ENCODE assay signal across 1 cellular context in genomic region chr5:60802216-60802615, GRCh38.
TF ChIP-seq lines count a peak whose summit lies in the region.

No MANE protein-coding gene starts in this region.

TF ChIP-seq in K562, 482 proteins besides CTCF, POLR2A, EP300 and RAD21:
- TF ChIP-seq, protein P1, sequence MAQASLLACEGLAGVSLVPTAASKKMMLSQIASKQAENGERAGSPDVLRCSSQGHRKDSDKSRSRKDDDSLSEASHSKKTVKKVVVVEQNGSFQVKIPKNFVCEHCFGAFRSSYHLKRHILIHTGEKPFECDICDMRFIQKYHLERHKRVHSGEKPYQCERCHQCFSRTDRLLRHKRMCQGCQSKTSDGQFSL (CRISPR knock-in tag; IDR thresholded peaks at IDR 0.05), result no peak
- TF ChIP-seq, protein P1 (tag; IDR thresholded peaks at IDR 0.05), result no peak
- TF ChIP-seq TCFL5 (CRISPR knock-in tag; conservative IDR thresholded peaks at IDR 0.05) (no peak), SP1 (CRISPR knock-in tag; IDR thresholded peaks at IDR 0.05) (no peak), HMGN3 (IDR thresholded peaks at IDR 0.05; ENCODE audit: borderline replicate concordance, extremely low read depth, insufficient read length, low read depth, low read length) (no peak), WHSC1 (IDR thresholded peaks at IDR 0.05; ENCODE audit: low read length) (no peak), ZNF695 (CRISPR knock-in tag; IDR thresholded peaks at IDR 0.05) (no peak), NR2C1 (IDR thresholded peaks at IDR 0.05) (no peak), NR2C1 (tag; IDR thresholded peaks at IDR 0.05) (peak; percentile 28; the same call in 1 of the 2 replicates), GTF2F1 (IDR thresholded peaks at IDR 0.05; ENCODE audit: low read depth, low read length) (no peak), ARID1B (IDR thresholded peaks at IDR 0.05) (no peak), MEIS2 (IDR thresholded peaks at IDR 0.05; ENCODE audit: partially characterized antibody) (peak; percentile 77), ZNF444 (CRISPR knock-in tag; IDR thresholded peaks at IDR 0.05) (no peak), ZNF316 (IDR thresholded peaks at IDR 0.05) (no peak), XRCC4 (IDR thresholded peaks at IDR 0.05; ENCODE audit: extremely low read depth, insufficient read depth, insufficient read length) (no peak), BRF1 (IDR thresholded peaks at IDR 0.05; ENCODE audit: borderline replicate concordance, extremely low read depth, insufficient read length) (no peak), RNF2 (IDR thresholded peaks at IDR 0.05) (no peak), SMAD2 (IDR thresholded peaks at IDR 0.05; ENCODE audit: low read depth, low read length) (no peak)
- TF ChIP-seq, protein P2, sequence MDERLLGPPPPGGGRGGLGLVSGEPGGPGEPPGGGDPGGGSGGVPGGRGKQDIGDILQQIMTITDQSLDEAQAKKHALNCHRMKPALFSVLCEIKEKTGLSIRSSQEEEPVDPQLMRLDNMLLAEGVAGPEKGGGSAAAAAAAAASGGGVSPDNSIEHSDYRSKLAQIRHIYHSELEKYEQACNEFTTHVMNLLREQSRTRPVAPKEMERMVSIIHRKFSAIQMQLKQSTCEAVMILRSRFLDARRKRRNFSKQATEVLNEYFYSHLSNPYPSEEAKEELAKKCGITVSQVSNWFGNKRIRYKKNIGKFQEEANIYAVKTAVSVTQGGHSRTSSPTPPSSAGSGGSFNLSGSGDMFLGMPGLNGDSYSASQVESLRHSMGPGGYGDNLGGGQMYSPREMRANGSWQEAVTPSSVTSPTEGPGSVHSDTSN (CRISPR knock-in tag; IDR thresholded peaks at IDR 0.05; ENCODE audit: low read depth), result no peak
- TF ChIP-seq, protein P2 (tag; conservative IDR thresholded peaks at IDR 0.05; ENCODE audit: low read depth), result peak; percentile 81
- TF ChIP-seq, protein P3, sequence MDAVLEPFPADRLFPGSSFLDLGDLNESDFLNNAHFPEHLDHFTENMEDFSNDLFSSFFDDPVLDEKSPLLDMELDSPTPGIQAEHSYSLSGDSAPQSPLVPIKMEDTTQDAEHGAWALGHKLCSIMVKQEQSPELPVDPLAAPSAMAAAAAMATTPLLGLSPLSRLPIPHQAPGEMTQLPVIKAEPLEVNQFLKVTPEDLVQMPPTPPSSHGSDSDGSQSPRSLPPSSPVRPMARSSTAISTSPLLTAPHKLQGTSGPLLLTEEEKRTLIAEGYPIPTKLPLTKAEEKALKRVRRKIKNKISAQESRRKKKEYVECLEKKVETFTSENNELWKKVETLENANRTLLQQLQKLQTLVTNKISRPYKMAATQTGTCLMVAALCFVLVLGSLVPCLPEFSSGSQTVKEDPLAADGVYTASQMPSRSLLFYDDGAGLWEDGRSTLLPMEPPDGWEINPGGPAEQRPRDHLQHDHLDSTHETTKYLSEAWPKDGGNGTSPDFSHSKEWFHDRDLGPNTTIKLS (IDR thresholded peaks at IDR 0.05; ENCODE audit: borderline replicate concordance, low read depth), result no peak
- TF ChIP-seq, protein P4, sequence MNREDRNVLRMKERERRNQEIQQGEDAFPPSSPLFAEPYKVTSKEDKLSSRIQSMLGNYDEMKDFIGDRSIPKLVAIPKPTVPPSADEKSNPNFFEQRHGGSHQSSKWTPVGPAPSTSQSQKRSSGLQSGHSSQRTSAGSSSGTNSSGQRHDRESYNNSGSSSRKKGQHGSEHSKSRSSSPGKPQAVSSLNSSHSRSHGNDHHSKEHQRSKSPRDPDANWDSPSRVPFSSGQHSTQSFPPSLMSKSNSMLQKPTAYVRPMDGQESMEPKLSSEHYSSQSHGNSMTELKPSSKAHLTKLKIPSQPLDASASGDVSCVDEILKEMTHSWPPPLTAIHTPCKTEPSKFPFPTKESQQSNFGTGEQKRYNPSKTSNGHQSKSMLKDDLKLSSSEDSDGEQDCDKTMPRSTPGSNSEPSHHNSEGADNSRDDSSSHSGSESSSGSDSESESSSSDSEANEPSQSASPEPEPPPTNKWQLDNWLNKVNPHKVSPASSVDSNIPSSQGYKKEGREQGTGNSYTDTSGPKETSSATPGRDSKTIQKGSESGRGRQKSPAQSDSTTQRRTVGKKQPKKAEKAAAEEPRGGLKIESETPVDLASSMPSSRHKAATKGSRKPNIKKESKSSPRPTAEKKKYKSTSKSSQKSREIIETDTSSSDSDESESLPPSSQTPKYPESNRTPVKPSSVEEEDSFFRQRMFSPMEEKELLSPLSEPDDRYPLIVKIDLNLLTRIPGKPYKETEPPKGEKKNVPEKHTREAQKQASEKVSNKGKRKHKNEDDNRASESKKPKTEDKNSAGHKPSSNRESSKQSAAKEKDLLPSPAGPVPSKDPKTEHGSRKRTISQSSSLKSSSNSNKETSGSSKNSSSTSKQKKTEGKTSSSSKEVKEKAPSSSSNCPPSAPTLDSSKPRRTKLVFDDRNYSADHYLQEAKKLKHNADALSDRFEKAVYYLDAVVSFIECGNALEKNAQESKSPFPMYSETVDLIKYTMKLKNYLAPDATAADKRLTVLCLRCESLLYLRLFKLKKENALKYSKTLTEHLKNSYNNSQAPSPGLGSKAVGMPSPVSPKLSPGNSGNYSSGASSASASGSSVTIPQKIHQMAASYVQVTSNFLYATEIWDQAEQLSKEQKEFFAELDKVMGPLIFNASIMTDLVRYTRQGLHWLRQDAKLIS (CRISPR knock-in tag; IDR thresholded peaks at IDR 0.05), result no peak
- TF ChIP-seq, protein P5, sequence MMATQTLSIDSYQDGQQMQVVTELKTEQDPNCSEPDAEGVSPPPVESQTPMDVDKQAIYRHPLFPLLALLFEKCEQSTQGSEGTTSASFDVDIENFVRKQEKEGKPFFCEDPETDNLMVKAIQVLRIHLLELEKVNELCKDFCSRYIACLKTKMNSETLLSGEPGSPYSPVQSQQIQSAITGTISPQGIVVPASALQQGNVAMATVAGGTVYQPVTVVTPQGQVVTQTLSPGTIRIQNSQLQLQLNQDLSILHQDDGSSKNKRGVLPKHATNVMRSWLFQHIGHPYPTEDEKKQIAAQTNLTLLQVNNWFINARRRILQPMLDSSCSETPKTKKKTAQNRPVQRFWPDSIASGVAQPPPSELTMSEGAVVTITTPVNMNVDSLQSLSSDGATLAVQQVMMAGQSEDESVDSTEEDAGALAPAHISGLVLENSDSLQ (IDR thresholded peaks at IDR 0.05), result peak; percentile 60; the same call in 1 of the 2 replicates
